In genomic region chr10:120979435-120980315, GRCh38 we compare ENCODE assay signal across 8 cellular contexts.
DNase-seq lines count a peak whose midpoint lies in the region; ATAC-seq and TF ChIP-seq lines count a peak whose summit lies in the region.

No MANE protein-coding gene starts in this region.

- TF ChIP-seq CTCF in WTC11 (IDR thresholded peaks at IDR 0.05) (no peak), heart right ventricle (IDR thresholded peaks at IDR 0.05) (no peak)

- peaks cover 5% of the 10 kb centered on the region for H3K36me3 Mint-ChIP-seq in WTC11
- H3K36me3 Mint-ChIP-seq in stimulated activated memory B cell treated with anti-CD40 and anti-IgM and Interleukin-4, amounts not matched to agents 10 μg/mL and 1 μg/mL and 100 μg/mL, for 72 hours: no peaks in the 10 kb centered on the region

- H3K4me1 Mint-ChIP-seq in WTC11: peaks cover 43% of the 10 kb centered on the region
- no peaks in the 10 kb centered on the region for H3K4me1 Mint-ChIP-seq in stimulated activated memory B cell treated with anti-CD40 and anti-IgM and Interleukin-4, amounts not matched to agents 10 μg/mL and 1 μg/mL and 100 μg/mL, for 72 hours

- H3K27me3 ChIP-seq in heart right ventricle (peaks cover 0 to 76% (median 61%) of the 10 kb centered on the region in 7 donors), trophoblast cell (ENCODE audit: insufficient read depth, low read length) (no peaks in the 10 kb centered on the region)

- H3K18ac ChIP-seq in trophoblast cell (ENCODE audit: low read length): peak overlapping the region; percentile 62

- peaks cover 0 to 13% (median 7%) of the 10 kb centered on the region in 9 donors for H3K4me1 ChIP-seq in heart right ventricle
- peaks cover 25 to 39% of the 10 kb centered on the region in 2 experiments for H3K4me1 ChIP-seq in trophoblast cell (ENCODE audit: control insufficient read depth in 1 of 2, insufficient read depth in 2 of 2, low read length in 2 of 2)

- H3K23ac ChIP-seq in trophoblast cell (ENCODE audit: low read length): no peak overlapping the region

- H3K36me3 ChIP-seq in heart right ventricle (no peaks in the 10 kb centered on the region), trophoblast cell (ENCODE audit: control insufficient read depth in 1 of 2, insufficient read depth in 2 of 2, low read length in 2 of 2) (no peaks in the 10 kb centered on the region)

- 5% methylated on average over 69 of the region's 69 CpGs for WGBS in heart right ventricle, 2 donors
- WGBS in trophoblast cell (ENCODE audit: extremely low coverage, insufficient coverage, insufficient read length): no CpG with 5 or more reads among the region's 69 CpGs

- POLR2A ChIA-PET in WTC11 (lab: Charles Lee): interaction anchor here (1.1 kb wide), 1 partner anchor 17 kb away, joined by 4 read pairs; no protein-coding TSS in a partner anchor

- H3K27ac ChIP-seq in heart right ventricle (no peak overlapping the region), trophoblast cell (ENCODE audit: low read depth, low read length) (no peak overlapping the region)

- H3K4me2 ChIP-seq in trophoblast cell (ENCODE audit: low read length): peak overlapping the region; percentile 60

- H3K79me2 ChIP-seq in trophoblast cell (ENCODE audit: control insufficient read depth, insufficient read depth, low read length, poor library complexity): no peaks in the 10 kb centered on the region

- H2AFZ ChIP-seq in trophoblast cell (ENCODE audit: insufficient read depth, low read length, poor library complexity): no peak overlapping the region

- H3K9me3 Mint-ChIP-seq in WTC11: peaks cover 16% of the 10 kb centered on the region
- H3K9me3 Mint-ChIP-seq in stimulated activated memory B cell treated with anti-CD40 and anti-IgM and Interleukin-4, amounts not matched to agents 10 μg/mL and 1 μg/mL and 100 μg/mL, for 72 hours: peaks cover 6% of the 10 kb centered on the region

- H3K14ac ChIP-seq in trophoblast cell (ENCODE audit: low read length): no peak overlapping the region

- H2BK5ac ChIP-seq in trophoblast cell (ENCODE audit: low read depth, low read length, poor library complexity): no peak overlapping the region

- H2AK5ac ChIP-seq in trophoblast cell (ENCODE audit: low read length): peak overlapping the region; percentile 9

- peak overlapping the region; percentile 71 for H3K4me3 Mint-ChIP-seq in WTC11
- H3K4me3 Mint-ChIP-seq in stimulated activated memory B cell treated with anti-CD40 and anti-IgM and Interleukin-4, amounts not matched to agents 10 μg/mL and 1 μg/mL and 100 μg/mL, for 72 hours: no peak overlapping the region

- H3K79me1 ChIP-seq in trophoblast cell (ENCODE audit: low read length): peaks cover 8% of the 10 kb centered on the region

- CTCF ChIA-PET in WTC11 (lab: Charles Lee): interaction anchor here (0.7 to 2.6 kb wide), 4 partner anchors 30 to 539 kb away, joined by 3 to 6 read pairs (median 3); no protein-coding TSS in a partner anchor

- H3K27ac Mint-ChIP-seq in WTC11: no peak overlapping the region
- H3K27ac Mint-ChIP-seq in stimulated activated memory B cell treated with anti-CD40 and anti-IgM and Interleukin-4, amounts not matched to agents 10 μg/mL and 1 μg/mL and 100 μg/mL, for 72 hours: no peak overlapping the region

- no peak overlapping the region for H3K4ac ChIP-seq in trophoblast cell (ENCODE audit: low read depth, low read length)

- peak; percentile 71 for DNase-seq in activated effector memory CD4-positive, alpha-beta T cell treated with anti-CD3 and anti-CD28 coated beads, Interleukin-2, amount 50 U/mL, for 16 hours
- DNase-seq in activated effector memory CD4-positive, alpha-beta T cell treated with Interleukin-2 at 50 U/mL for 16 hours: no peak
- DNase-seq in WTC11 (ENCODE audit: low spot score) (peak; percentile 75), heart right ventricle (no peak), trophoblast cell (peak; percentile 22 to 52)

- H3K9ac ChIP-seq in trophoblast cell (ENCODE audit: low read length): no peak overlapping the region

- no peak overlapping the region for H4K12ac ChIP-seq in trophoblast cell (ENCODE audit: low read depth, low read length)

- peaks cover 45% of the 10 kb centered on the region for H3K27me3 Mint-ChIP-seq in WTC11 (ENCODE audit: low read depth)
- H3K27me3 Mint-ChIP-seq in stimulated activated memory B cell treated with anti-CD40 and anti-IgM and Interleukin-4, amounts not matched to agents 10 μg/mL and 1 μg/mL and 100 μg/mL, for 72 hours: peaks cover 58% of the 10 kb centered on the region

- ATAC-seq in WTC11 (peak; percentile 78), heart right ventricle (peak in 1 of 8 donors; percentile 58), GM18873 (IDR thresholded peaks at IDR 0.05; ENCODE audit: low FRiP score, unreplicated experiment) (no peak), GM18907 (IDR thresholded peaks at IDR 0.05; ENCODE audit: unreplicated experiment) (no peak)
- no peak for ATAC-seq in stimulated activated memory B cell treated with anti-CD40 and anti-IgM and Interleukin-4, amounts not matched to agents 10 μg/mL and 1 μg/mL and 100 μg/mL, for 72 hours

- H3K4me3 ChIP-seq in heart right ventricle: peak overlapping the region in 8 of 10 donors; percentile 0 to 41 (median 34)
- H3K4me3 ChIP-seq in trophoblast cell (ENCODE audit: low read depth, low read length): no peak overlapping the region

- peak overlapping the region; percentile 70 for H4K91ac ChIP-seq in trophoblast cell (ENCODE audit: low read depth, low read length)

- H2BK12ac ChIP-seq in trophoblast cell (ENCODE audit: low read length): peak overlapping the region; percentile 55

- H3K9me3 ChIP-seq in heart right ventricle (peaks cover 0 to 8% (median 3%) of the 10 kb centered on the region in 11 donors), trophoblast cell (ENCODE audit: insufficient read depth, low read depth, low read length) (peaks cover 2% of the 10 kb centered on the region)

- peak overlapping the region; percentile 56 for H2BK120ac ChIP-seq in trophoblast cell (ENCODE audit: insufficient read depth, low read length, poor library complexity)

- intact Hi-C loops in heart right ventricle (cut with DNase I): no loop called here

- H4K8ac ChIP-seq in trophoblast cell (ENCODE audit: low read depth, low read length): no peak overlapping the region

TF ChIP-seq in WTC11, 78 proteins besides CTCF, POLR2A, EP300 and RAD21 (continues in another document):
- peak; percentile 63; the same call in 1 of the 2 replicates for TF ChIP-seq FOXP4 (CRISPR knock-in tag; IDR thresholded peaks at IDR 0.05)
- TF ChIP-seq TEAD1 (CRISPR knock-in tag; IDR thresholded peaks at IDR 0.05): 0 out of 2 replicates have a peak, but pooled peaks have one; percentile 48
- TF ChIP-seq NR2C2 (CRISPR knock-in tag; IDR thresholded peaks at IDR 0.05): peak; percentile 62; the same call in 1 of the 2 replicates
- TF ChIP-seq FOXP1 (CRISPR knock-in tag; IDR thresholded peaks at IDR 0.05; ENCODE audit: borderline replicate concordance): peak; percentile 72; the same call in 1 of the 2 replicates
- peak; percentile 45; the same call in 1 of the 2 replicates for TF ChIP-seq ZNF416 (CRISPR knock-in tag; IDR thresholded peaks at IDR 0.05)
- no peak for TF ChIP-seq AR (CRISPR knock-in tag; IDR thresholded peaks at IDR 0.05)
- TF ChIP-seq HMGA2 (CRISPR knock-in tag; IDR thresholded peaks at IDR 0.05): no peak
- 0 out of 2 replicates have a peak, but pooled peaks have one; percentile 49 for TF ChIP-seq ZNF138 (CRISPR knock-in tag; conservative IDR thresholded peaks at IDR 0.05)
- TF ChIP-seq USF1 (CRISPR knock-in tag; IDR thresholded peaks at IDR 0.05): 0 out of 2 replicates have a peak, but pooled peaks have one; percentile 22

Comparison
In these comparisons a context has a peak if more than half of its experiments do, and no peak if none do; other contexts are left out.
1. DNase-seq: peak in activated effector memory CD4-positive, alpha-beta T cell treated with anti-CD3 and anti-CD28 coated beads, Interleukin-2, amount 50 U/mL, for 16 hours (single experiment), WTC11 (single experiment) and trophoblast cell (2 of 2); none in activated effector memory CD4-positive, alpha-beta T cell treated with Interleukin-2 at 50 U/mL for 16 hours (single experiment) and heart right ventricle (0 of 2).